8 cellular contexts compared by ENCODE assay signal in genomic region chr6:53359843-53360834, GRCh38. TPM values are rescaled to one million over a fixed set of nuclear protein-coding genes. Genes with fewer than 3 reads are reported as not detected.
DNase-seq lines count a peak whose midpoint lies in the region; ATAC-seq and TF ChIP-seq lines count a peak whose summit lies in the region.

No MANE protein-coding gene starts in this region.

- intact Hi-C loops in activated CD4-positive, alpha-beta T cell treated with anti-CD3 and anti-CD28 coated beads, Interleukin-2, amount 10 ng/mL, durations not matched to agents 24 days and 14 days (cut with micrococcal nuclease) = loop anchor here (1.0 to 10.0 kb wide), 5 partner anchors 12 to 75 kb away; partner anchors contain the start of gene ELOVL5

- H3K36me3 ChIP-seq in liver (ENCODE audit: control insufficient read depth in 4 of 4, insufficient read depth in 3 of 4, low read depth in 1 of 4, low read length in 3 of 4) = no peaks in the 10 kb centered on the region
- no peaks in the 10 kb centered on the region for H3K36me3 ChIP-seq in thymus (ENCODE audit: control insufficient read depth, insufficient read depth)

- H3K4me1 ChIP-seq in liver (ENCODE audit: control insufficient read depth in 4 of 4, insufficient read depth in 4 of 4, low read length in 3 of 4) (peaks cover 1 to 21% (median 10%) of the 10 kb centered on the region in 4 donors), thymus (ENCODE audit: control insufficient read depth, insufficient read depth, low read length) (peaks cover 11% of the 10 kb centered on the region)

- H3K9me3 ChIP-seq in liver (ENCODE audit: control insufficient read depth in 4 of 4, low read length in 3 of 4) (no peaks in the 10 kb centered on the region), thymus (ENCODE audit: control insufficient read depth) (no peaks in the 10 kb centered on the region)

- H3K27me3 Mint-ChIP-seq in activated CD4-positive, alpha-beta T cell treated with anti-CD3 and anti-CD28 coated beads, Interleukin-2, amount 10 ng/mL, durations not matched to agents 24 days and 14 days = no peaks in the 10 kb centered on the region

- no peaks in the 10 kb centered on the region for H3K36me3 Mint-ChIP-seq in activated CD4-positive, alpha-beta T cell treated with anti-CD3 and anti-CD28 coated beads, Interleukin-2, amount 10 ng/mL, durations not matched to agents 24 days and 14 days (ENCODE audit: low read depth)

- peak overlapping the region; percentile 70 to 87 for H3K9ac ChIP-seq in liver (ENCODE audit: low read depth in 1 of 2, low read length in 2 of 2)

- TF ChIP-seq CTCF in liver (IDR thresholded peaks at IDR 0.05; ENCODE audit: low read depth, low read length, missing input control) = no peak

- peaks cover 39% of the 10 kb centered on the region for H3K4me1 Mint-ChIP-seq in activated CD4-positive, alpha-beta T cell treated with anti-CD3 and anti-CD28 coated beads, Interleukin-2, amount 10 ng/mL, durations not matched to agents 24 days and 14 days

- 17% methylated on average over 18 of the region's 18 CpGs for WGBS in liver
- 33% methylated on average over 18 of the region's 18 CpGs for WGBS in thymus

- H3K9me3 Mint-ChIP-seq in activated CD4-positive, alpha-beta T cell treated with anti-CD3 and anti-CD28 coated beads, Interleukin-2, amount 10 ng/mL, durations not matched to agents 24 days and 14 days = peaks cover 4% of the 10 kb centered on the region

- H3K4me3 Mint-ChIP-seq in activated CD4-positive, alpha-beta T cell treated with anti-CD3 and anti-CD28 coated beads, Interleukin-2, amount 10 ng/mL, durations not matched to agents 24 days and 14 days = peak overlapping the region; percentile 92

- peak; percentile 71 for DNase-seq in activated CD4-positive, alpha-beta T cell treated with anti-CD3 and anti-CD28 coated beads, Interleukin-2, amount 10 ng/mL, durations not matched to agents 24 days and 14 days
- DNase-seq in activated CD4-positive, alpha-beta T cell treated with anti-CD3 and anti-CD28 coated beads, Interleukin-2, amount 50 U/mL, for 4 hours = no peak
- DNase-seq in M059J (ENCODE audit: low read depth) = peak; percentile 76
- DNase-seq in astrocyte of the hippocampus (ENCODE audit: low read depth, low spot score) = peak; percentile 51
- no peak for DNase-seq in NCI-H128 (lab: John Stamatoyannopoulos, UW; ENCODE audit: unreplicated experiment)

- no peak for ATAC-seq in HG02970 (IDR thresholded peaks at IDR 0.05; ENCODE audit: low FRiP score, unreplicated experiment)

- no peaks in the 10 kb centered on the region for H3K27me3 ChIP-seq in liver (ENCODE audit: control insufficient read depth in 4 of 4, insufficient read depth in 4 of 4, low read length in 3 of 4)
- H3K27me3 ChIP-seq in thymus (ENCODE audit: control insufficient read depth, insufficient read depth) = no peaks in the 10 kb centered on the region

- peak overlapping the region; percentile 100 for H3K27ac Mint-ChIP-seq in activated CD4-positive, alpha-beta T cell treated with anti-CD3 and anti-CD28 coated beads, Interleukin-2, amount 10 ng/mL, durations not matched to agents 24 days and 14 days

- peak; percentile 5 to 30 for TF ChIP-seq RAD21 in liver (IDR thresholded peaks at IDR 0.05)

- H3K27ac ChIP-seq in liver (ENCODE audit: low read depth in 1 of 2, low read length in 2 of 2) = peak overlapping the region; percentile 91 to 94
- H3K27ac ChIP-seq in thymus (ENCODE audit: low read depth) = peak overlapping the region; percentile 97

- H3K4me3 ChIP-seq in liver (ENCODE audit: low read depth in 1 of 3, low read length in 3 of 3) (peak overlapping the region; percentile 51 to 70 (median 62)), thymus (ENCODE audit: low read length) (peak overlapping the region; percentile 79)

TF ChIP-seq in liver, 16 proteins besides CTCF, POLR2A, EP300 and RAD21:
- TF ChIP-seq NR2F2 (IDR thresholded peaks at IDR 0.05) (no peak), HNF4A (conservative IDR thresholded peaks at IDR 0.05) (peak; percentile 39 to 67), SP1 (IDR thresholded peaks at IDR 0.05) (peak; percentile 50), FOXA1 (IDR thresholded peaks at IDR 0.05) (no peak), TAF1 (conservative IDR thresholded peaks at IDR 0.05) (no peak), ATF3 (IDR thresholded peaks at IDR 0.05) (no peak), YY1 (IDR thresholded peaks at IDR 0.05) (peak; percentile 25), EGR1 (IDR thresholded peaks at IDR 0.05; ENCODE audit: low read depth in 2 of 2) (no peak), RXRA (IDR thresholded peaks at IDR 0.05) (peak; percentile 40 to 47), FOXA2 (IDR thresholded peaks at IDR 0.05) (no peak), HNF4G (IDR thresholded peaks at IDR 0.05) (peak; percentile 15)

RNA-seq across cellular contexts. Expression of gene ELOVL5, which starts 11.4 kb away (rescaled TPM):
- 122 and 126 TPM in 2 replicates for total RNA-seq in activated CD4-positive, alpha-beta T cell treated with anti-CD3 and anti-CD28 coated beads, Interleukin-2, amount 10 ng/mL, durations not matched to agents 24 days and 14 days
- total RNA-seq in M059J (2014; rRNA removed; shearing (Covaris generic)) = 149 and 190 TPM in 2 replicates
- total RNA-seq in liver = 10 to 100 TPM; 61.2 to 77.8 TPM
- polyA plus RNA-seq in liver (10 to 100 TPM; 22.1 to 54.4 TPM), thymus (62.8 TPM)

Comparison
In these comparisons a context has a peak if more than half of its experiments do, and no peak if none do; other contexts are left out.
1. DNase-seq: peak in activated CD4-positive, alpha-beta T cell treated with anti-CD3 and anti-CD28 coated beads, Interleukin-2, amount 10 ng/mL, durations not matched to agents 24 days and 14 days (single experiment), M059J (single experiment) and astrocyte of the hippocampus (single experiment); none in activated CD4-positive, alpha-beta T cell treated with anti-CD3 and anti-CD28 coated beads, Interleukin-2, amount 50 U/mL, for 4 hours (0 of 2) and NCI-H128 (single experiment).